In genomic region chr16:53346-54236, GRCh38 we compare ENCODE assay signal across 8 cellular contexts. TPM values are rescaled to one million over a fixed set of nuclear protein-coding genes. Genes with fewer than 3 reads are reported as not detected.
DNase-seq lines count a peak whose midpoint lies in the region; ATAC-seq and TF ChIP-seq lines count a peak whose summit lies in the region.

POLR3K (minus strand) TSS chr16:53608; CDS start chr16:53586, 22 bp downstream.
SNRNP25 (plus strand) TSS chr16:53828; CDS start chr16:54017, 189 bp downstream.

- intact Hi-C loops in breast epithelium (cut with DNase I; ENCODE audit: low total_unique reads), result no loop called here

- peaks cover 3% of the 10 kb centered on the region for H4K20me1 ChIP-seq in smooth muscle cell (ENCODE audit: low read depth)

- TF ChIP-seq POLR2A in breast epithelium (IDR thresholded peaks at IDR 0.05), result no peak

- no peaks in the 10 kb centered on the region for H3K4me1 ChIP-seq in breast epithelium
- peaks cover 6% of the 10 kb centered on the region for H3K4me1 ChIP-seq in smooth muscle cell (ENCODE audit: low read depth)

- H3K27me3 ChIP-seq in breast epithelium (no peaks in the 10 kb centered on the region), smooth muscle cell (ENCODE audit: low read depth) (no peaks in the 10 kb centered on the region)

- 4% methylated on average over 79 of the region's 91 CpGs for WGBS in smooth muscle cell (ENCODE audit: low lambda C conversion rate)

- no peaks in the 10 kb centered on the region for H3K9me3 ChIP-seq in breast epithelium
- H3K9me3 ChIP-seq in smooth muscle cell (replicated peaks; ENCODE audit: low read depth), result no peaks in the 10 kb centered on the region

- peak within 1 kb of the TSS; percentile 80 for H2AFZ ChIP-seq in smooth muscle cell (ENCODE audit: low read depth)

- H3K27ac ChIP-seq in VCaP, result peak within 1 kb of the TSS; percentile 74
- H3K27ac ChIP-seq in breast epithelium, result peak within 1 kb of the TSS; percentile 48 to 66
- peak within 1 kb of the TSS; percentile 41 for H3K27ac ChIP-seq in smooth muscle cell (ENCODE audit: low read depth)

- H3K4me3 ChIP-seq in AG04449 (ENCODE audit: low read depth, low read length) (peak within 1 kb of the TSS; percentile 93), breast epithelium (peak within 1 kb of the TSS; percentile 80 to 85 (median 80)), smooth muscle cell (peak within 1 kb of the TSS; percentile 68)

- POLR2A ChIA-PET in AG04449 (lab: Yijun Ruan, JAX), result interaction anchor here (0.5 to 1.0 kb wide), 4 partner anchors 15 to 285 kb away, joined by 3 to 4 read pairs (median 4); no protein-coding TSS in a partner anchor

- H3K4me2 ChIP-seq in smooth muscle cell, result peak within 1 kb of the TSS; percentile 97

- peaks cover 12% of the 10 kb centered on the region for H3K79me2 ChIP-seq in smooth muscle cell (ENCODE audit: low read depth)

- peak within 1 kb of the TSS; percentile 74 for H3K9ac ChIP-seq in smooth muscle cell (ENCODE audit: low read depth)

- H3F3A ChIP-seq in smooth muscle cell (ENCODE audit: low read depth), result no peaks in the 10 kb centered on the region

- CTCF ChIA-PET in AG04449 (lab: Yijun Ruan, JAX), result interaction anchor here (1.0 to 2.1 kb wide), 3 partner anchors 10 to 43 kb away, joined by 3 to 19 read pairs (median 6); no protein-coding TSS in a partner anchor

- DNase-seq in AG04449 (ENCODE audit: low read depth, low spot score) (peak; percentile 79), NCI-H2196 treated with DMSO at 0.1 percent for 48 hours (lab: John Stamatoyannopoulos, UW; ENCODE audit: unreplicated experiment) (peak; percentile 96), breast epithelium (ENCODE audit: low spot score in 2 of 2) (peak; percentile 100), iPS-NIHi7 (ENCODE audit: extremely low spot score) (peak; percentile 100), smooth muscle cell (lab: John Stamatoyannopoulos, UW; ENCODE audit: unreplicated experiment) (peak; percentile 94)

- TF ChIP-seq CTCF in AG04449 (IDR thresholded peaks at IDR 0.05; ENCODE audit: insufficient read depth, low read length, missing control alignments), result no peak
- TF ChIP-seq CTCF in VCaP (conservative IDR thresholded peaks at IDR 0.05), result no peak
- TF ChIP-seq CTCF in breast epithelium (IDR thresholded peaks at IDR 0.05), result no peak
- TF ChIP-seq CTCF in smooth muscle cell (IDR thresholded peaks at IDR 0.05; ENCODE audit: borderline replicate concordance, insufficient read depth, poor library complexity, severe bottlenecking), result no peak

- ATAC-seq in GM18873 (IDR thresholded peaks at IDR 0.05; ENCODE audit: low FRiP score, unreplicated experiment), result peak; percentile 89
- peak; percentile 92 for ATAC-seq in HG03135 (IDR thresholded peaks at IDR 0.05; ENCODE audit: unreplicated experiment)

- H3K36me3 ChIP-seq in breast epithelium, result peaks cover 3% of the 10 kb centered on the region
- no peaks in the 10 kb centered on the region for H3K36me3 ChIP-seq in smooth muscle cell (ENCODE audit: low read depth)

RNA-seq across cellular contexts. Expression of gene POLR3K, which starts in this region (rescaled TPM):
- total RNA-seq in breast epithelium, result 1 to 10 TPM; 3.8 to 6.9 (median 6.6) TPM
- 2.1 and 2.9 TPM in 2 replicates for total RNA-seq in smooth muscle cell
- polyA plus RNA-seq in smooth muscle cell, result 10.5 and 11.1 TPM in 2 replicates

RNA-seq across cellular contexts. Expression of gene SNRNP25, which starts in this region (rescaled TPM):
- total RNA-seq in breast epithelium (10 to 100 TPM; 17.4 to 23.9 (median 17.9) TPM), smooth muscle cell (20.1 and 21.4 TPM in 2 replicates)
- polyA plus RNA-seq in smooth muscle cell, result 45.9 and 48.2 TPM in 2 replicates

Comparison
In these comparisons a context has a peak if more than half of its experiments do, and no peak if none do; other contexts are left out.
1. Peak in every context shown above with its lines: DNase-seq, ATAC-seq, H3K4me3 ChIP-seq and H3K27ac ChIP-seq.